ENCODE assay signal across 18 cellular contexts in the genomic region with DNA sequence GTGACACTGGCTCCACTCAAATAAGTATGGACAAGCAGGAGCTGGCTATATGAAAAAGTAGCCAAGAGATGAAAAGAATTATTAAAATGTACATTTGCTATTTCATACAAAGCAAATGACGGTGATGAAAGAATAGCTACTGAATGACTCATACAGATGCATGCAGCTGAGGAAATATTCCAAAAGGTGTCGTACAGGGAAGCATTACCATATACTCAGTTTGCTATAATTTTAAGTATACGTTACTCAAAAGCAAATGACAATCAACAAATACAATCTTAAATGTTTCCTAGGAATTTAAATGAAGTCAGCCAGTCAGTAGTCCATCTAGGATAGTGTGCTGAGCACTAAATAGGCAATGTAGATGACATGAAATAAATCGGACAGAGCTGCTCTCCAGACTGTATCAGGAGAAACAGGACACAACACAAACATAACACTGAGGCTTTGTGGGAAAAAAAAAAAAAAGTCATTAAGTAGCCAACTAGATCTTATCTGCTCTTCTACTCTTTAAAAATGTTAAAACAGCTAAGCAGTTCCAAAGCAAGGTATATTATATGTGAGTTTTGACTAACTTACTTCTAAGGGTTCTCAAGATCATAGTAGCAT.
A peak's percentile ranks its signal among the peaks of the same experiment; 100 is the strongest.
DNase-seq lines count a peak whose midpoint lies in the region; ATAC-seq and TF ChIP-seq lines count a peak whose summit lies in the region.
"Had no signal": no experiment of that assay in that cellular context is flagged by ENCODE, and none has a peak within 500 bp of the region (broad histone marks: within the 10 kb centered on the region; RNA-seq: fewer than 3 reads in every experiment).

No MANE protein-coding gene starts in this region.

- WGBS in adrenal gland, 4 donors = 78 to 88% (median 84%) methylated on average over 4 of the region's 4 CpGs

- H3K4me1 Mint-ChIP-seq in stimulated activated naive CD8-positive, alpha-beta T cell treated with anti-CD3 and anti-CD28 coated beads, Interleukin-15, amount 100 ng/mL, for 72 hours = no peaks in the 10 kb centered on the region
- H3K4me1 Mint-ChIP-seq: activated B cell treated with CpG ODN at 0.5 μM for 24 hours; endodermal cell; stimulated activated effector memory CD8-positive, alpha-beta T cell treated with anti-CD3 and anti-CD28 coated beads, Interleukin-12 subunit alpha, Interleukin-12 subunit beta, amount 100 ng/mL, for 72 hours had no signal

- no peak overlapping the region for H3K27ac ChIP-seq in adrenal gland

- no peak overlapping the region for H3K27ac Mint-ChIP-seq in stimulated activated naive CD8-positive, alpha-beta T cell treated with anti-CD3 and anti-CD28 coated beads, Interleukin-15, amount 100 ng/mL, for 72 hours
- H3K27ac Mint-ChIP-seq: activated B cell treated with CpG ODN at 0.5 μM for 24 hours; endodermal cell; progenitor cell of endocrine pancreas; stimulated activated effector memory CD8-positive, alpha-beta T cell treated with anti-CD3 and anti-CD28 coated beads, Interleukin-12 subunit alpha, Interleukin-12 subunit beta, amount 100 ng/mL, for 72 hours had no signal

- H3K27me3 Mint-ChIP-seq in stimulated activated naive CD8-positive, alpha-beta T cell treated with anti-CD3 and anti-CD28 coated beads, Interleukin-15, amount 100 ng/mL, for 72 hours = no peaks in the 10 kb centered on the region
- H3K27me3 Mint-ChIP-seq: activated B cell treated with CpG ODN at 0.5 μM for 24 hours; CD4-positive, alpha-beta memory T cell; progenitor cell of endocrine pancreas had no signal

- DNase-seq in DMS53 (lab: John Stamatoyannopoulos, UW) (peak; percentile 54), NCI-H526 treated with DMSO at 0.1 percent for 48 hours (lab: John Stamatoyannopoulos, UW) (peak; percentile 15), dermis blood vessel endothelial cell (peak; percentile 74), non-pigmented ciliary epithelial cell (ENCODE audit: low read depth) (peak; percentile 60), hypothalamus (lab: John Stamatoyannopoulos, UW) (no peak), adrenal gland (no peak)
- DNase-seq in effector CD4-positive, alpha-beta T cell = no peak
- no peak for DNase-seq in stimulated activated naive CD8-positive, alpha-beta T cell treated with anti-CD3 and anti-CD28 coated beads, Interleukin-15, amount 100 ng/mL, for 72 hours
- DNase-seq: activated B cell treated with CpG ODN at 0.5 μM for 24 hours; amygdala; CD4-positive, alpha-beta memory T cell; endodermal cell; midbrain; NCI-H146; NCI-H748 treated with DMSO at 0.1 percent for 48 hours; stimulated activated CD4-positive, alpha-beta T cell treated with anti-CD3 and anti-CD28 coated beads, Interleukin-2, amount 100 ng/mL, for 24 hours had no signal

- no peaks in the 10 kb centered on the region for H3K4me1 ChIP-seq in adrenal gland (replicated peaks in 1 of 2)

- no peak overlapping the region for H3K4me3 ChIP-seq in adrenal gland

- H3K36me3 ChIP-seq in adrenal gland (replicated peaks in 1 of 2) = peaks cover 0 to 10% of the 10 kb centered on the region in 2 donors

- no peak for TF ChIP-seq POLR2A in adrenal gland (IDR thresholded peaks at IDR 0.05)

- no peaks in the 10 kb centered on the region for H3K9me3 Mint-ChIP-seq in stimulated activated naive CD8-positive, alpha-beta T cell treated with anti-CD3 and anti-CD28 coated beads, Interleukin-15, amount 100 ng/mL, for 72 hours
- H3K9me3 Mint-ChIP-seq: stimulated activated effector memory CD8-positive, alpha-beta T cell treated with anti-CD3 and anti-CD28 coated beads, Interleukin-12 subunit alpha, Interleukin-12 subunit beta, amount 100 ng/mL, for 72 hours had no signal

- no peaks in the 10 kb centered on the region for H3K27me3 ChIP-seq in adrenal gland

- no peak overlapping the region for H3K4me3 Mint-ChIP-seq in stimulated activated naive CD8-positive, alpha-beta T cell treated with anti-CD3 and anti-CD28 coated beads, Interleukin-15, amount 100 ng/mL, for 72 hours
- H3K4me3 Mint-ChIP-seq: activated B cell treated with CpG ODN at 0.5 μM for 24 hours; CD4-positive, alpha-beta memory T cell; endodermal cell; stimulated activated effector memory CD8-positive, alpha-beta T cell treated with anti-CD3 and anti-CD28 coated beads, Interleukin-12 subunit alpha, Interleukin-12 subunit beta, amount 100 ng/mL, for 72 hours had no signal

- no peaks in the 10 kb centered on the region for H3K9me3 ChIP-seq in adrenal gland (replicated peaks in 1 of 3)

- TF ChIP-seq CTCF in adrenal gland (IDR thresholded peaks at IDR 0.05) = no peak

- intact Hi-C loops in adrenal gland (cut with DNase I) = no loop called here

- no peak for ATAC-seq in stimulated activated naive CD8-positive, alpha-beta T cell treated with anti-CD3 and anti-CD28 coated beads, Interleukin-15, amount 100 ng/mL, for 72 hours
- ATAC-seq: stimulated activated effector memory CD8-positive, alpha-beta T cell treated with anti-CD3 and anti-CD28 coated beads, Interleukin-12 subunit alpha, Interleukin-12 subunit beta, amount 100 ng/mL, for 72 hours had no signal

Comparison
In these comparisons a context has a peak if more than half of its experiments do, and no peak if none do; other contexts are left out.
1. DNase-seq: peak in DMS53 (single experiment), NCI-H526 treated with DMSO at 0.1 percent for 48 hours (single experiment), dermis blood vessel endothelial cell (single experiment) and non-pigmented ciliary epithelial cell (single experiment); none in hypothalamus (0 of 51), effector CD4-positive, alpha-beta T cell (single experiment), adrenal gland (0 of 7) and stimulated activated naive CD8-positive, alpha-beta T cell treated with anti-CD3 and anti-CD28 coated beads, Interleukin-15, amount 100 ng/mL, for 72 hours (0 of 2).